Comparison of ENCODE assay signal across 15 cellular contexts in genomic region chr7:46854958-46855473, GRCh38.
DNase-seq lines count a peak whose midpoint lies in the region; ATAC-seq and TF ChIP-seq lines count a peak whose summit lies in the region.
"Had no signal": no experiment of that assay in that cellular context is flagged by ENCODE, and none has a peak within 500 bp of the region (broad histone marks: within the 10 kb centered on the region; RNA-seq: fewer than 3 reads in every experiment).

No MANE protein-coding gene starts in this region.

- in situ Hi-C loops in G401 (cut with HindIII; ENCODE audit: low sequenced_read_pairs), result no loop called here

- H3K4me3 ChIP-seq in trophoblast cell (ENCODE audit: low read depth, low read length) (no peak overlapping the region), ovary (no peak overlapping the region), thyroid gland (replicated peaks in 1 of 3) (no peak overlapping the region)
- H3K4me3 ChIP-seq: heart left ventricle, SJSA1, skin epidermis, suprapubic skin had no signal

- peak overlapping the region; percentile 33 for H4K91ac ChIP-seq in trophoblast cell (ENCODE audit: low read depth, low read length)

- H2BK12ac ChIP-seq in trophoblast cell (ENCODE audit: low read length), result no peak overlapping the region

- WGBS in trophoblast cell (ENCODE audit: extremely low coverage, insufficient coverage, insufficient read length), result no CpG with 5 or more reads among the region's 1 CpG
- WGBS in ovary, 3 donors, result 68 to 74% (median 70%) methylated on average over 1 of the region's 1 CpG
- 86 to 98% methylated on average over 1 of the region's 1 CpG for WGBS in thyroid gland, 2 donors

- H3K9me3 ChIP-seq in trophoblast cell (ENCODE audit: insufficient read depth, low read depth, low read length) (no peaks in the 10 kb centered on the region), ovary (no peaks in the 10 kb centered on the region), thyroid gland (no peaks in the 10 kb centered on the region)
- H3K9me3 ChIP-seq: heart left ventricle, SJSA1, suprapubic skin had no signal

- TF ChIP-seq CTCF in chondrocyte (IDR thresholded peaks at IDR 0.05) (peak; percentile 68), ovary (IDR thresholded peaks at IDR 0.05) (no peak), thyroid gland (IDR thresholded peaks at IDR 0.05) (no peak)

- no peak for TF ChIP-seq EP300 in ovary (IDR thresholded peaks at IDR 0.05)

- no peak for ATAC-seq in HG03460 (IDR thresholded peaks at IDR 0.05; ENCODE audit: unreplicated experiment)
- ATAC-seq: heart left ventricle, left colon, natural killer cell had no signal

- no peak overlapping the region for H2AFZ ChIP-seq in trophoblast cell (ENCODE audit: insufficient read depth, low read length, poor library complexity)

- H3K23ac ChIP-seq in trophoblast cell (ENCODE audit: low read length), result no peak overlapping the region

- H3K79me2 ChIP-seq in trophoblast cell (ENCODE audit: control insufficient read depth, insufficient read depth, low read length, poor library complexity), result no peaks in the 10 kb centered on the region

- no peak overlapping the region for H3K14ac ChIP-seq in trophoblast cell (ENCODE audit: low read length)

- no peak overlapping the region for H2AK5ac ChIP-seq in trophoblast cell (ENCODE audit: low read length)

- DNase-seq in G401 (ENCODE audit: low spot score) (peak; percentile 36), NCI-H524 treated with DMSO at 0.1 percent for 48 hours (lab: John Stamatoyannopoulos, UW) (peak; percentile 5), chondrocyte (ENCODE audit: low spot score) (no peak), trophoblast cell (peak in 1 of 2 donors; percentile 66), ovary (no peak), thyroid gland (no peak), NCI-H2029 treated with DMSO at 0.1 percent for 48 hours (lab: John Stamatoyannopoulos, UW) (no peak)
- DNase-seq: left colon, natural killer cell, NCI-H526 treated with DMSO at 0.1 percent for 48 hours had no signal

- no peak overlapping the region for H3K9ac ChIP-seq in trophoblast cell (ENCODE audit: low read length)

- H2BK5ac ChIP-seq in trophoblast cell (ENCODE audit: low read depth, low read length, poor library complexity), result no peak overlapping the region

- no peak overlapping the region for H2BK120ac ChIP-seq in trophoblast cell (ENCODE audit: insufficient read depth, low read length, poor library complexity)

- H3K27ac Mint-ChIP-seq in chondrocyte (ENCODE audit: unreplicated experiment), result peak overlapping the region; percentile 34
- H3K27ac Mint-ChIP-seq: natural killer cell had no signal

- H3K18ac ChIP-seq in trophoblast cell (ENCODE audit: low read length), result no peak overlapping the region

- intact Hi-C loops in ovary (cut with DNase I) (no loop called here), thyroid gland (cut with DNase I) (no loop called here)

- no peak overlapping the region for H3K4ac ChIP-seq in trophoblast cell (ENCODE audit: low read depth, low read length)

- H3K27ac ChIP-seq in trophoblast cell (ENCODE audit: low read depth, low read length), result no peak overlapping the region
- H3K27ac ChIP-seq in ovary, result no peak overlapping the region
- no peak overlapping the region for H3K27ac ChIP-seq in thyroid gland
- H3K27ac ChIP-seq: heart left ventricle, SJSA1, suprapubic skin had no signal

- H3K36me3 Mint-ChIP-seq in chondrocyte (ENCODE audit: low read depth), result no peaks in the 10 kb centered on the region
- H3K36me3 Mint-ChIP-seq: natural killer cell had no signal

- no peak overlapping the region for H4K12ac ChIP-seq in trophoblast cell (ENCODE audit: low read depth, low read length)

- no peak for TF ChIP-seq POLR2A in ovary (IDR thresholded peaks at IDR 0.05)
- TF ChIP-seq POLR2A in thyroid gland (IDR thresholded peaks at IDR 0.05), result no peak

- no peak overlapping the region for H3K4me3 Mint-ChIP-seq in chondrocyte (ENCODE audit: unreplicated experiment)
- H3K4me3 Mint-ChIP-seq: natural killer cell had no signal

- peaks cover 2% of the 10 kb centered on the region for H3K79me1 ChIP-seq in trophoblast cell (ENCODE audit: low read length)

- no peaks in the 10 kb centered on the region for H3K36me3 ChIP-seq in trophoblast cell (ENCODE audit: control insufficient read depth in 1 of 2, insufficient read depth in 2 of 2, low read length in 2 of 2)
- no peaks in the 10 kb centered on the region for H3K36me3 ChIP-seq in ovary
- H3K36me3 ChIP-seq in thyroid gland, result no peaks in the 10 kb centered on the region
- H3K36me3 ChIP-seq: heart left ventricle, SJSA1, suprapubic skin had no signal

- peaks cover 34% of the 10 kb centered on the region for H3K4me1 Mint-ChIP-seq in chondrocyte (ENCODE audit: low read depth)
- H3K4me1 Mint-ChIP-seq: natural killer cell had no signal

- H3K9me3 Mint-ChIP-seq in chondrocyte (ENCODE audit: low read depth), result no peaks in the 10 kb centered on the region

- H3K4me1 ChIP-seq in trophoblast cell (ENCODE audit: control insufficient read depth in 1 of 2, insufficient read depth in 2 of 2, low read length in 2 of 2), result peaks cover 0 to 2% of the 10 kb centered on the region in 2 experiments
- no peaks in the 10 kb centered on the region for H3K4me1 ChIP-seq in ovary (ENCODE audit: insufficient read depth)
- H3K4me1 ChIP-seq in thyroid gland, result peaks cover 5 to 6% of the 10 kb centered on the region in 2 donors
- H3K4me1 ChIP-seq: suprapubic skin had no signal

- no peaks in the 10 kb centered on the region for H3K27me3 Mint-ChIP-seq in chondrocyte (ENCODE audit: low read depth)

- no peaks in the 10 kb centered on the region for H3K27me3 ChIP-seq in trophoblast cell (ENCODE audit: insufficient read depth, low read length)
- no peaks in the 10 kb centered on the region for H3K27me3 ChIP-seq in ovary
- no peaks in the 10 kb centered on the region for H3K27me3 ChIP-seq in thyroid gland
- H3K27me3 ChIP-seq: heart left ventricle, SJSA1, suprapubic skin had no signal

- H4K8ac ChIP-seq in trophoblast cell (ENCODE audit: low read depth, low read length), result no peak overlapping the region

- H3K4me2 ChIP-seq in trophoblast cell (ENCODE audit: low read length), result no peak overlapping the region

Comparison
In these comparisons a context has a peak if more than half of its experiments do, and no peak if none do; other contexts are left out.
1. DNase-seq: peak in G401 (single experiment) and NCI-H524 treated with DMSO at 0.1 percent for 48 hours (single experiment); none in chondrocyte (single experiment), ovary (0 of 5), thyroid gland (0 of 2) and NCI-H2029 treated with DMSO at 0.1 percent for 48 hours (single experiment).